In genomic region chr2:147364597-147364996, GRCh38 we compare ENCODE assay signal across 9 cellular contexts.
A peak's percentile ranks its signal among the peaks of the same experiment; 100 is the strongest.
DNase-seq lines count a peak whose midpoint lies in the region; ATAC-seq and TF ChIP-seq lines count a peak whose summit lies in the region.
"Had no signal": no experiment of that assay in that cellular context is flagged by ENCODE, and none has a peak within 500 bp of the region (broad histone marks: within the 10 kb centered on the region; RNA-seq: fewer than 3 reads in every experiment).

No MANE protein-coding gene starts in this region.

- DNase-seq in NCI-H82 (lab: John Stamatoyannopoulos, UW) = peak; percentile 40
- no peak for DNase-seq in NCI-H82 treated with DMSO at 0.1 percent for 48 hours (lab: John Stamatoyannopoulos, UW; ENCODE audit: unreplicated experiment)
- peak; percentile 84 for DNase-seq in NCI-H2107 treated with DMSO at 0.1 percent for 48 hours (lab: John Stamatoyannopoulos, UW; ENCODE audit: unreplicated experiment)
- peak; percentile 16 for DNase-seq in myocyte (ENCODE audit: low read depth)
- DNase-seq in prostate gland (ENCODE audit: low spot score) = no peak
- no peak for DNase-seq in activated gamma-delta T cell (lab: John Stamatoyannopoulos, UW)
- DNase-seq: left ventricle myocardium superior had no signal

- H3K27me3 ChIP-seq in prostate gland (replicated peaks; ENCODE audit: insufficient read depth) = no peaks in the 10 kb centered on the region

- ATAC-seq in GM21447 (IDR thresholded peaks at IDR 0.05; ENCODE audit: unreplicated experiment) (peak; percentile 58), HG02642 (IDR thresholded peaks at IDR 0.05; ENCODE audit: poor library complexity, unreplicated experiment) (no peak)
- ATAC-seq: left ventricle myocardium superior had no signal

- H3K4me1 ChIP-seq in prostate gland (replicated peaks) = no peaks in the 10 kb centered on the region

- no peak overlapping the region for H3K27ac ChIP-seq in prostate gland

- no peak for TF ChIP-seq CTCF in prostate gland (IDR thresholded peaks at IDR 0.05)

- no peak overlapping the region for H3K4me3 ChIP-seq in prostate gland

- H3K9me3 ChIP-seq in prostate gland = no peaks in the 10 kb centered on the region

- intact Hi-C loops in prostate gland (cut with DNase I) = no loop called here

- TF ChIP-seq POLR2A in prostate gland (IDR thresholded peaks at IDR 0.05) = no peak

- WGBS in prostate gland = 78% methylated on average over 3 of the region's 3 CpGs

- no peaks in the 10 kb centered on the region for H3K36me3 ChIP-seq in prostate gland

Comparison
In these comparisons a context has a peak if more than half of its experiments do, and no peak if none do; other contexts are left out.
1. DNase-seq: peak in NCI-H82 (single experiment), NCI-H2107 treated with DMSO at 0.1 percent for 48 hours (single experiment) and myocyte (single experiment); none in NCI-H82 treated with DMSO at 0.1 percent for 48 hours (single experiment), prostate gland (single experiment) and activated gamma-delta T cell (single experiment).